ENCODE assay signal across 31 cellular contexts in genomic region chr3:194348354-194348753, GRCh38. TPM values are rescaled to one million over a fixed set of nuclear protein-coding genes. Genes with fewer than 3 reads are reported as not detected.
"Had no signal": no experiment of that assay in that cellular context is flagged by ENCODE, and none has a peak within 500 bp of the region (broad histone marks: within the 10 kb centered on the region; RNA-seq: fewer than 3 reads in every experiment).

No MANE protein-coding gene starts in this region.

- DNase-seq: activated CD4-positive, alpha-beta memory T cell treated with anti-CD3 and anti-CD28 coated beads, Interleukin-2, amount 10 ng/mL, durations not matched to agents 7 days and 5 days; activated CD4-positive, alpha-beta T cell treated with anti-CD3 and anti-CD28 coated beads for 36 hours; activated CD4-positive, alpha-beta T cell treated with anti-CD3 and anti-CD28 coated beads, Interleukin-2, amount 10 ng/mL, durations not matched to agents 24 days and 14 days; activated CD4-positive, CD25-positive, alpha-beta regulatory T cell; activated CD4-positive, CD25-positive, alpha-beta regulatory T cell treated with anti-CD3 and anti-CD28 coated beads, Interleukin-2, amount 50 U/mL, for 72 hours; activated CD8-positive, alpha-beta memory T cell treated with anti-CD3 and anti-CD28 coated beads, Interleukin-2, amount 50 U/mL, for 48 hours; activated gamma-delta T cell; activated naive CD4-positive, alpha-beta T cell; activated naive CD4-positive, alpha-beta T cell treated with anti-CD3 and anti-CD28 coated beads, Interleukin-2, amount 10 ng/mL, durations not matched to agents 7 days and 5 days; activated naive CD8-positive, alpha-beta T cell treated with anti-CD3 and anti-CD28 coated beads, Interleukin-2, amount 10 ng/mL, durations not matched to agents 7 days and 5 days; activated T-cell treated with anti-CD3 and anti-CD28 coated beads for 4 hours; activated T-cell treated with anti-CD3 and anti-CD28 coated beads, Interleukin-2, amount 50 U/mL, for 24 hours; activated T-cell treated with anti-CD3 and anti-CD28 coated beads, Interleukin-2, amount 50 U/mL, for 72 hours; amniotic stem cell; anterior cingulate cortex; body of pancreas; caudate nucleus; dorsolateral prefrontal cortex; effector memory CD4-positive, alpha-beta T cell; endodermal cell; glutamatergic neuron; heart right ventricle; T-helper 2 cell had no signal

- H3K36me3 ChIP-seq: heart right ventricle had no signal

- H3K4me1 ChIP-seq: body of pancreas had no signal

- H2AFZ ChIP-seq: hepatocyte had no signal

- H3K79me2 ChIP-seq: hepatocyte had no signal

- H3K9me3 ChIP-seq: body of pancreas, heart right ventricle had no signal

- H3K27me3 ChIP-seq: body of pancreas, hepatocyte had no signal

- H3K4me2 ChIP-seq: hepatocyte had no signal

- H3K4me3 ChIP-seq: body of pancreas, dorsolateral prefrontal cortex, heart right ventricle, hepatocyte had no signal

- H3K27ac ChIP-seq: body of pancreas, dorsolateral prefrontal cortex, heart right ventricle, hepatocyte had no signal

RNA-seq across cellular contexts. Expression of gene CPN2, which starts 2.8 kb away (rescaled TPM):
- total RNA-seq: activated CD4-positive, alpha-beta memory T cell treated with anti-CD3 and anti-CD28 coated beads, Interleukin-2, amount 10 ng/mL, durations not matched to agents 7 days and 5 days; activated CD4-positive, alpha-beta T cell treated with anti-CD3 and anti-CD28 coated beads for 36 hours; activated CD4-positive, alpha-beta T cell treated with anti-CD3 and anti-CD28 coated beads, Interleukin-2, amount 10 ng/mL, durations not matched to agents 24 days and 14 days; activated naive CD4-positive, alpha-beta T cell treated with anti-CD3 and anti-CD28 coated beads, Interleukin-2, amount 50 U/mL, for 72 hours; activated naive CD8-positive, alpha-beta T cell treated with anti-CD3 and anti-CD28 coated beads, Interleukin-2, amount 10 ng/mL, durations not matched to agents 7 days and 5 days; activated T-cell treated with anti-CD3 and anti-CD28 coated beads, Interleukin-2, amount 50 U/mL, for 72 hours; body of pancreas; chondrocyte; dorsolateral prefrontal cortex; epithelial cell of proximal tubule; esophagus mucosa; fibroblast of lung; frontal cortex; T-helper 1 cell treated with Interleukin-12 subunit alpha and Interleukin-12 subunit beta and Interleukin-4 antibody, amounts not matched to agents 30 ng/mL and 1 ng/mL, for 36 hours had no signal
- polyA plus RNA-seq: fibroblast of lung had no signal

RNA-seq across cellular contexts. Expression of gene LRRC15, which starts 21.2 kb away (rescaled TPM):
- total RNA-seq: activated CD4-positive, alpha-beta memory T cell treated with anti-CD3 and anti-CD28 coated beads, Interleukin-2, amount 10 ng/mL, durations not matched to agents 7 days and 5 days; activated CD4-positive, alpha-beta T cell treated with anti-CD3 and anti-CD28 coated beads, Interleukin-2, amount 10 ng/mL, durations not matched to agents 24 days and 14 days; activated naive CD4-positive, alpha-beta T cell treated with anti-CD3 and anti-CD28 coated beads, Interleukin-2, amount 50 U/mL, for 72 hours; activated naive CD8-positive, alpha-beta T cell treated with anti-CD3 and anti-CD28 coated beads, Interleukin-2, amount 10 ng/mL, durations not matched to agents 7 days and 5 days; activated T-cell treated with anti-CD3 and anti-CD28 coated beads, Interleukin-2, amount 50 U/mL, for 72 hours; epithelial cell of proximal tubule; frontal cortex; hepatocyte; T-helper 1 cell treated with Interleukin-12 subunit alpha and Interleukin-12 subunit beta and Interleukin-4 antibody, amounts not matched to agents 30 ng/mL and 1 ng/mL, for 36 hours had no signal
- polyA plus RNA-seq: hepatocyte had no signal

RNA-seq across cellular contexts. Expression of gene GP5, which starts 50.7 kb away (rescaled TPM):
- total RNA-seq: body of pancreas, chondrocyte, epithelial cell of proximal tubule, frontal cortex had no signal
- polyA plus RNA-seq: hepatocyte had no signal
